Comparison of ENCODE assay signal across 1 cellular context in the genomic region with DNA sequence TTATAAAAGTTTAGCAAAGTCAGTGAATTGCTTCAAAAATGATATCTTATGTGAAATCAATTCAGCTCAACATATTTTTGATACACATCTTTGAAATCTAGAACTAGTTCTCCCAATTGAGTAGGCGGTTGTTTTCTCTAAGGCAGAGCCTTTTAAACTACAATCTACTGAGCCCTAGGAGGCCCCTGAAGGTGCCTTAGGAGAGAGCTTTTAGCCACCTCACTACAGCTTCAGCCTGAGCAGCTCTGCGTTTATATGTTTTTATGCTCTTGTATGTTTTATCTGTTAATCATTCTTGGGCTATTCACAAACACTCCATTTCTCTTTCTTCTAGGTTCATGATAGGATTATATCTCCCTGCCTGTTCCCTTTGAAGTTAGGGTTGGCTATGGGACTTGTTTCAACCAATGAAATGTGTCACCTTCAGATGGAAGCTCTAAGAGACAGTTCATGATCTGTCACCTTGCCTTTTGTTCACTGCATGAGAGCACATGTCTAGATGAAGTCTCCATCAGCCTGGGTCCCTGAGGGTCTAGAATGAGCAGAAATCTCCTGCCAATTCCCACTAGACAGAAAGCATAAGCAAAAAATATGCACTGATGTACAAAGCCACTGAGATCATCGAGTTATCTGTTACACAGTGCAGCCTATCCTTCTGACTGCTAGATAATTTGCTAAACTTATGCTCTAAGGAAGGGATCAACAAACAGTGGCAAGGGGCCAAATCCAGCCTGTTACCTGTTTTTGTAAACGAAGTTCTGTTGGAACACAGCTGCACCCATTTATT.
TF ChIP-seq lines count a peak whose summit lies in the region.

No MANE protein-coding gene starts in this region.

TF ChIP-seq in SK-N-SH treated with all-trans-retinoic acid at 6 μM for 48 hours, 23 proteins besides CTCF, POLR2A, EP300 and RAD21 (continued from another document):
- TF ChIP-seq, protein P1, sequence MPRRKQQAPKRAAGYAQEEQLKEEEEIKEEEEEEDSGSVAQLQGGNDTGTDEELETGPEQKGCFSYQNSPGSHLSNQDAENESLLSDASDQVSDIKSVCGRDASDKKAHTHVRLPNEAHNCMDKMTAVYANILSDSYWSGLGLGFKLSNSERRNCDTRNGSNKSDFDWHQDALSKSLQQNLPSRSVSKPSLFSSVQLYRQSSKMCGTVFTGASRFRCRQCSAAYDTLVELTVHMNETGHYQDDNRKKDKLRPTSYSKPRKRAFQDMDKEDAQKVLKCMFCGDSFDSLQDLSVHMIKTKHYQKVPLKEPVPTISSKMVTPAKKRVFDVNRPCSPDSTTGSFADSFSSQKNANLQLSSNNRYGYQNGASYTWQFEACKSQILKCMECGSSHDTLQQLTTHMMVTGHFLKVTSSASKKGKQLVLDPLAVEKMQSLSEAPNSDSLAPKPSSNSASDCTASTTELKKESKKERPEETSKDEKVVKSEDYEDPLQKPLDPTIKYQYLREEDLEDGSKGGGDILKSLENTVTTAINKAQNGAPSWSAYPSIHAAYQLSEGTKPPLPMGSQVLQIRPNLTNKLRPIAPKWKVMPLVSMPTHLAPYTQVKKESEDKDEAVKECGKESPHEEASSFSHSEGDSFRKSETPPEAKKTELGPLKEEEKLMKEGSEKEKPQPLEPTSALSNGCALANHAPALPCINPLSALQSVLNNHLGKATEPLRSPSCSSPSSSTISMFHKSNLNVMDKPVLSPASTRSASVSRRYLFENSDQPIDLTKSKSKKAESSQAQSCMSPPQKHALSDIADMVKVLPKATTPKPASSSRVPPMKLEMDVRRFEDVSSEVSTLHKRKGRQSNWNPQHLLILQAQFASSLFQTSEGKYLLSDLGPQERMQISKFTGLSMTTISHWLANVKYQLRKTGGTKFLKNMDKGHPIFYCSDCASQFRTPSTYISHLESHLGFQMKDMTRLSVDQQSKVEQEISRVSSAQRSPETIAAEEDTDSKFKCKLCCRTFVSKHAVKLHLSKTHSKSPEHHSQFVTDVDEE (CRISPR knock-in tag; IDR thresholded peaks at IDR 0.05), result no peak
- TF ChIP-seq, protein P2, sequence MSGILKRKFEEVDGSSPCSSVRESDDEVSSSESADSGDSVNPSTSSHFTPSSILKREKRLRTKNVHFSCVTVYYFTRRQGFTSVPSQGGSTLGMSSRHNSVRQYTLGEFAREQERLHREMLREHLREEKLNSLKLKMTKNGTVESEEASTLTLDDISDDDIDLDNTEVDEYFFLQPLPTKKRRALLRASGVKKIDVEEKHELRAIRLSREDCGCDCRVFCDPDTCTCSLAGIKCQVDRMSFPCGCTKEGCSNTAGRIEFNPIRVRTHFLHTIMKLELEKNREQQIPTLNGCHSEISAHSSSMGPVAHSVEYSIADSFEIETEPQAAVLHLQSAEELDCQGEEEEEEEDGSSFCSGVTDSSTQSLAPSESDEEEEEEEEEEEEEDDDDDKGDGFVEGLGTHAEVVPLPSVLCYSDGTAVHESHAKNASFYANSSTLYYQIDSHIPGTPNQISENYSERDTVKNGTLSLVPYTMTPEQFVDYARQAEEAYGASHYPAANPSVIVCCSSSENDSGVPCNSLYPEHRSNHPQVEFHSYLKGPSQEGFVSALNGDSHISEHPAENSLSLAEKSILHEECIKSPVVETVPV (CRISPR knock-in tag; IDR thresholded peaks at IDR 0.05), result no peak
- TF ChIP-seq ZNF565 (CRISPR knock-in tag; conservative IDR thresholded peaks at IDR 0.05; ENCODE audit: low read depth) (no peak), OSR1 (CRISPR knock-in tag; IDR thresholded peaks at IDR 0.05) (no peak), TCF4 (CRISPR knock-in tag; IDR thresholded peaks at IDR 0.05; ENCODE audit: borderline replicate concordance) (no peak), ISL1 (CRISPR knock-in tag; IDR thresholded peaks at IDR 0.05) (no peak), ZNF8 (CRISPR knock-in tag; IDR thresholded peaks at IDR 0.05) (no peak), RARB (CRISPR knock-in tag; IDR thresholded peaks at IDR 0.05) (no peak), ZFP3 (CRISPR knock-in tag; IDR thresholded peaks at IDR 0.05) (no peak), ESRRG (CRISPR knock-in tag; IDR thresholded peaks at IDR 0.05) (no peak), ZNF70 (CRISPR knock-in tag; IDR thresholded peaks at IDR 0.05) (no peak), ZFP30 (CRISPR knock-in tag; IDR thresholded peaks at IDR 0.05) (no peak), CSDC2 (CRISPR knock-in tag; IDR thresholded peaks at IDR 0.05) (no peak)
- TF ChIP-seq, protein P3, sequence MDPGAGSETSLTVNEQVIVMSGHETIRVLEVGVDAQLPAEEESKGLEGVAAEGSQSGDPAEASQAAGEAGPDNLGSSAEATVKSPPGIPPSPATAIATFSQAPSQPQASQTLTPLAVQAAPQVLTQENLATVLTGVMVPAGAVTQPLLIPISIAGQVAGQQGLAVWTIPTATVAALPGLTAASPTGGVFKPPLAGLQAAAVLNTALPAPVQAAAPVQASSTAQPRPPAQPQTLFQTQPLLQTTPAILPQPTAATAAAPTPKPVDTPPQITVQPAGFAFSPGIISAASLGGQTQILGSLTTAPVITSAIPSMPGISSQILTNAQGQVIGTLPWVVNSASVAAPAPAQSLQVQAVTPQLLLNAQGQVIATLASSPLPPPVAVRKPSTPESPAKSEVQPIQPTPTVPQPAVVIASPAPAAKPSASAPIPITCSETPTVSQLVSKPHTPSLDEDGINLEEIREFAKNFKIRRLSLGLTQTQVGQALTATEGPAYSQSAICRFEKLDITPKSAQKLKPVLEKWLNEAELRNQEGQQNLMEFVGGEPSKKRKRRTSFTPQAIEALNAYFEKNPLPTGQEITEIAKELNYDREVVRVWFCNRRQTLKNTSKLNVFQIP (CRISPR knock-in tag; IDR thresholded peaks at IDR 0.05; ENCODE audit: borderline replicate concordance, low read depth), result no peak
- TF ChIP-seq, protein P4, sequence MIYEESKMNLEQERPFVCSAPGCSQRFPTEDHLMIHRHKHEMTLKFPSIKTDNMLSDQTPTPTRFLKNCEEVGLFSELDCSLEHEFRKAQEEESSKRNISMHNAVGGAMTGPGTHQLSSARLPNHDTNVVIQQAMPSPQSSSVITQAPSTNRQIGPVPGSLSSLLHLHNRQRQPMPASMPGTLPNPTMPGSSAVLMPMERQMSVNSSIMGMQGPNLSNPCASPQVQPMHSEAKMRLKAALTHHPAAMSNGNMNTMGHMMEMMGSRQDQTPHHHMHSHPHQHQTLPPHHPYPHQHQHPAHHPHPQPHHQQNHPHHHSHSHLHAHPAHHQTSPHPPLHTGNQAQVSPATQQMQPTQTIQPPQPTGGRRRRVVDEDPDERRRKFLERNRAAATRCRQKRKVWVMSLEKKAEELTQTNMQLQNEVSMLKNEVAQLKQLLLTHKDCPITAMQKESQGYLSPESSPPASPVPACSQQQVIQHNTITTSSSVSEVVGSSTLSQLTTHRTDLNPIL (CRISPR knock-in tag; IDR thresholded peaks at IDR 0.05; ENCODE audit: low read depth), result no peak
